In the genomic region with DNA sequence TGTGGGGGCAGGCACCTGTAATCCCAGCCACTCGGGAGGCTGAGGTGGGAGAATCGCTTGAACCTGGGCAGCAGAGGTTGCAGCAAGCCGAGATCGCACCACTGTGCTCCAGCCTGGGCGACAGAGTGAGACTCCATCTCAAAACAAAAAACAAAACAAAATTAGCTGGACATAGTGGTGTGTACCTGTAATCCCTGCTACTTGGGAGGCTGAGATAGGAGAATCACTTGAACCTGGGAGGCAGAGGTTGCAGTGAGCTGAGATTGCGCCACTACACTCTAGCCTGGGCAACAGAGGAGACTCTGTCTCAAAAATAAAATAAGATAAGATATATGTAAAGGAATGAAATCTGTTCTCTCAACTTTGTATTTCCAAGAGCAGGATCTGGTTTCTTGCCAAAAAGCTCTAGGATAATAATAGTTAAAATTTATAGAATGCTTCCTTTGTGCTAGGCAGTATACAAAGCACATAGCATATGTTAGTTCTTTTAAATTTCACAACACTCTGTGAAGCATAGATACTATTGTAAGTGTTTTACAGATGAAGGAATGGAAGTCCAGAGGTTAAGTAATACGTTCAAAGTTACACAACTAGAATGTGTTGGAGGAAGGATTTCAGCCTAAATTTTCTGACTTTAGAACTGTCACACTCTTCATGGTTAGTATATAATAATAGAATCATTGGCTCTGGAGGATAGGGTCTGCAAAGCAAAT, we compare ENCODE assay signal across 1 cellular context.
TF ChIP-seq lines count a peak whose summit lies in the region.

No MANE protein-coding gene starts in this region.

TF ChIP-seq in HepG2, 621 proteins besides CTCF, POLR2A, EP300 and RAD21 (continued from another document and continues in another):
- TF ChIP-seq, protein P1, sequence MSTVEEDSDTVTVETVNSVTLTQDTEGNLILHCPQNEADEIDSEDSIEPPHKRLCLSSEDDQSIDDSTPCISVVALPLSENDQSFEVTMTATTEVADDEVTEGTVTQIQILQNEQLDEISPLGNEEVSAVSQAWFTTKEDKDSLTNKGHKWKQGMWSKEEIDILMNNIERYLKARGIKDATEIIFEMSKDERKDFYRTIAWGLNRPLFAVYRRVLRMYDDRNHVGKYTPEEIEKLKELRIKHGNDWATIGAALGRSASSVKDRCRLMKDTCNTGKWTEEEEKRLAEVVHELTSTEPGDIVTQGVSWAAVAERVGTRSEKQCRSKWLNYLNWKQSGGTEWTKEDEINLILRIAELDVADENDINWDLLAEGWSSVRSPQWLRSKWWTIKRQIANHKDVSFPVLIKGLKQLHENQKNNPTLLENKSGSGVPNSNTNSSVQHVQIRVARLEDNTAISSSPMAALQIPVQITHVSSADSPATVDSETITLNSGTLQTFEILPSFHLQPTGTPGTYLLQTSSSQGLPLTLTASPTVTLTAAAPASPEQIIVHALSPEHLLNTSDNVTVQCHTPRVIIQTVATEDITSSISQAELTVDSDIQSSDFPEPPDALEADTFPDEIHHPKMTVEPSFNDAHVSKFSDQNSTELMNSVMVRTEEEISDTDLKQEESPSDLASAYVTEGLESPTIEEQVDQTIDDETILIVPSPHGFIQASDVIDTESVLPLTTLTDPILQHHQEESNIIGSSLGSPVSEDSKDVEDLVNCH (CRISPR knock-in tag; IDR thresholded peaks at IDR 0.05): no peak
- TF ChIP-seq EHMT2 (IDR thresholded peaks at IDR 0.05; ENCODE audit: borderline replicate concordance, low read depth, low read length) (peak; percentile 54; the same call in 1 of the 2 replicates), SYNCRIP (IDR thresholded peaks at IDR 0.05; ENCODE audit: insufficient read depth, low read depth, low read length) (no peak), MTA3 (CRISPR knock-in tag; IDR thresholded peaks at IDR 0.05) (no peak), ATRX (CRISPR knock-in tag; IDR thresholded peaks at IDR 0.05; ENCODE audit: borderline replicate concordance) (no peak), KMT2A (CRISPR knock-in tag; IDR thresholded peaks at IDR 0.05) (no peak), ZNF615 (CRISPR knock-in tag; IDR thresholded peaks at IDR 0.05; ENCODE audit: borderline replicate concordance) (no peak), ZNF460 (CRISPR knock-in tag; IDR thresholded peaks at IDR 0.05; ENCODE audit: borderline replicate concordance) (peak; percentile 86; the same call in 1 of the 2 replicates), NR2C2 (CRISPR knock-in tag; IDR thresholded peaks at IDR 0.05; ENCODE audit: borderline replicate concordance) (peak; percentile 20; the same call in 1 of the 2 replicates), ZNF619 (CRISPR knock-in tag; IDR thresholded peaks at IDR 0.05) (no peak), NR2F2 (IDR thresholded peaks at IDR 0.05; ENCODE audit: borderline replicate concordance, low read depth) (no peak), SP140L (CRISPR knock-in tag; IDR thresholded peaks at IDR 0.05; ENCODE audit: borderline replicate concordance) (no peak), ZNF766 (CRISPR knock-in tag; IDR thresholded peaks at IDR 0.05; ENCODE audit: borderline replicate concordance) (no peak), FOXA3 (CRISPR knock-in tag; IDR thresholded peaks at IDR 0.05) (peak; percentile 50), NFIB (CRISPR knock-in tag; IDR thresholded peaks at IDR 0.05; ENCODE audit: borderline replicate concordance) (no peak), DMAP1 (CRISPR knock-in tag; IDR thresholded peaks at IDR 0.05) (0 out of 2 replicates have a peak, but pooled peaks have one; percentile 31), SALL2 (CRISPR knock-in tag; IDR thresholded peaks at IDR 0.05) (no peak), ZSCAN31 (CRISPR knock-in tag; IDR thresholded peaks at IDR 0.05; ENCODE audit: low read depth) (no peak), FOXC1 (CRISPR knock-in tag; IDR thresholded peaks at IDR 0.05; ENCODE audit: borderline replicate concordance) (no peak), KLF11 (CRISPR knock-in tag; IDR thresholded peaks at IDR 0.05) (no peak), NR3C1 (CRISPR knock-in tag; IDR thresholded peaks at IDR 0.05) (no peak), ZMYM2 (CRISPR knock-in tag; IDR thresholded peaks at IDR 0.05) (peak; percentile 54; the same call in 1 of the 2 replicates), ZNF326 (CRISPR knock-in tag; IDR thresholded peaks at IDR 0.05; ENCODE audit: borderline replicate concordance) (no peak), DPF2 (CRISPR knock-in tag; IDR thresholded peaks at IDR 0.05; ENCODE audit: borderline replicate concordance, low read depth) (no peak), HCFC1 (IDR thresholded peaks at IDR 0.05; ENCODE audit: low read depth, low read length) (no peak), POLR2G (IDR thresholded peaks at IDR 0.05; ENCODE audit: low read depth, low read length) (no peak)
- TF ChIP-seq, protein P2, sequence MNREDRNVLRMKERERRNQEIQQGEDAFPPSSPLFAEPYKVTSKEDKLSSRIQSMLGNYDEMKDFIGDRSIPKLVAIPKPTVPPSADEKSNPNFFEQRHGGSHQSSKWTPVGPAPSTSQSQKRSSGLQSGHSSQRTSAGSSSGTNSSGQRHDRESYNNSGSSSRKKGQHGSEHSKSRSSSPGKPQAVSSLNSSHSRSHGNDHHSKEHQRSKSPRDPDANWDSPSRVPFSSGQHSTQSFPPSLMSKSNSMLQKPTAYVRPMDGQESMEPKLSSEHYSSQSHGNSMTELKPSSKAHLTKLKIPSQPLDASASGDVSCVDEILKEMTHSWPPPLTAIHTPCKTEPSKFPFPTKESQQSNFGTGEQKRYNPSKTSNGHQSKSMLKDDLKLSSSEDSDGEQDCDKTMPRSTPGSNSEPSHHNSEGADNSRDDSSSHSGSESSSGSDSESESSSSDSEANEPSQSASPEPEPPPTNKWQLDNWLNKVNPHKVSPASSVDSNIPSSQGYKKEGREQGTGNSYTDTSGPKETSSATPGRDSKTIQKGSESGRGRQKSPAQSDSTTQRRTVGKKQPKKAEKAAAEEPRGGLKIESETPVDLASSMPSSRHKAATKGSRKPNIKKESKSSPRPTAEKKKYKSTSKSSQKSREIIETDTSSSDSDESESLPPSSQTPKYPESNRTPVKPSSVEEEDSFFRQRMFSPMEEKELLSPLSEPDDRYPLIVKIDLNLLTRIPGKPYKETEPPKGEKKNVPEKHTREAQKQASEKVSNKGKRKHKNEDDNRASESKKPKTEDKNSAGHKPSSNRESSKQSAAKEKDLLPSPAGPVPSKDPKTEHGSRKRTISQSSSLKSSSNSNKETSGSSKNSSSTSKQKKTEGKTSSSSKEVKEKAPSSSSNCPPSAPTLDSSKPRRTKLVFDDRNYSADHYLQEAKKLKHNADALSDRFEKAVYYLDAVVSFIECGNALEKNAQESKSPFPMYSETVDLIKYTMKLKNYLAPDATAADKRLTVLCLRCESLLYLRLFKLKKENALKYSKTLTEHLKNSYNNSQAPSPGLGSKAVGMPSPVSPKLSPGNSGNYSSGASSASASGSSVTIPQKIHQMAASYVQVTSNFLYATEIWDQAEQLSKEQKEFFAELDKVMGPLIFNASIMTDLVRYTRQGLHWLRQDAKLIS (CRISPR knock-in tag; IDR thresholded peaks at IDR 0.05): no peak
- TF ChIP-seq, protein P3, sequence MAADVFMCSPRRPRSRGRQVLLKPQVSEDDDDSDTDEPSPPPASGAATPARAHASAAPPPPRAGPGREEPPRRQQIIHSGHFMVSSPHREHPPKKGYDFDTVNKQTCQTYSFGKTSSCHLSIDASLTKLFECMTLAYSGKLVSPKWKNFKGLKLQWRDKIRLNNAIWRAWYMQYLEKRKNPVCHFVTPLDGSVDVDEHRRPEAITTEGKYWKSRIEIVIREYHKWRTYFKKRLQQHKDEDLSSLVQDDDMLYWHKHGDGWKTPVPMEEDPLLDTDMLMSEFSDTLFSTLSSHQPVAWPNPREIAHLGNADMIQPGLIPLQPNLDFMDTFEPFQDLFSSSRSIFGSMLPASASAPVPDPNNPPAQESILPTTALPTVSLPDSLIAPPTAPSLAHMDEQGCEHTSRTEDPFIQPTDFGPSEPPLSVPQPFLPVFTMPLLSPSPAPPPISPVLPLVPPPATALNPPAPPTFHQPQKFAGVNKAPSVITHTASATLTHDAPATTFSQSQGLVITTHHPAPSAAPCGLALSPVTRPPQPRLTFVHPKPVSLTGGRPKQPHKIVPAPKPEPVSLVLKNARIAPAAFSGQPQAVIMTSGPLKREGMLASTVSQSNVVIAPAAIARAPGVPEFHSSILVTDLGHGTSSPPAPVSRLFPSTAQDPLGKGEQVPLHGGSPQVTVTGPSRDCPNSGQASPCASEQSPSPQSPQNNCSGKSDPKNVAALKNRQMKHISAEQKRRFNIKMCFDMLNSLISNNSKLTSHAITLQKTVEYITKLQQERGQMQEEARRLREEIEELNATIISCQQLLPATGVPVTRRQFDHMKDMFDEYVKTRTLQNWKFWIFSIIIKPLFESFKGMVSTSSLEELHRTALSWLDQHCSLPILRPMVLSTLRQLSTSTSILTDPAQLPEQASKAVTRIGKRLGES (CRISPR knock-in tag; IDR thresholded peaks at IDR 0.05; ENCODE audit: borderline replicate concordance): no peak
- TF ChIP-seq, protein P4, sequence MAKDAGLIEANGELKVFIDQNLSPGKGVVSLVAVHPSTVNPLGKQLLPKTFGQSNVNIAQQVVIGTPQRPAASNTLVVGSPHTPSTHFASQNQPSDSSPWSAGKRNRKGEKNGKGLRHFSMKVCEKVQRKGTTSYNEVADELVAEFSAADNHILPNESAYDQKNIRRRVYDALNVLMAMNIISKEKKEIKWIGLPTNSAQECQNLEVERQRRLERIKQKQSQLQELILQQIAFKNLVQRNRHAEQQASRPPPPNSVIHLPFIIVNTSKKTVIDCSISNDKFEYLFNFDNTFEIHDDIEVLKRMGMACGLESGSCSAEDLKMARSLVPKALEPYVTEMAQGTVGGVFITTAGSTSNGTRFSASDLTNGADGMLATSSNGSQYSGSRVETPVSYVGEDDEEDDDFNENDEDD (CRISPR knock-in tag; IDR thresholded peaks at IDR 0.05; ENCODE audit: borderline replicate concordance): no peak
- TF ChIP-seq, protein P5, sequence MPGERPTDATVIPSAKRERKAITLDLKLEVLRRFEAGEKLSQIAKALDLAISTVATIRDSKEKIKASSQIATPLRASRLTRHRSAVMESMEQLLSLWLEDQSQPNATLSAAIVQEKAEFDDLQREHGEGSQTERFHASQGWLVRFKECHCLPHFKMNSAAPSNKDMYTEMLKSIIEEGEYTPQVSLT (CRISPR knock-in tag; IDR thresholded peaks at IDR 0.05; ENCODE audit: borderline replicate concordance, low read depth): no peak
- TF ChIP-seq, protein P6, sequence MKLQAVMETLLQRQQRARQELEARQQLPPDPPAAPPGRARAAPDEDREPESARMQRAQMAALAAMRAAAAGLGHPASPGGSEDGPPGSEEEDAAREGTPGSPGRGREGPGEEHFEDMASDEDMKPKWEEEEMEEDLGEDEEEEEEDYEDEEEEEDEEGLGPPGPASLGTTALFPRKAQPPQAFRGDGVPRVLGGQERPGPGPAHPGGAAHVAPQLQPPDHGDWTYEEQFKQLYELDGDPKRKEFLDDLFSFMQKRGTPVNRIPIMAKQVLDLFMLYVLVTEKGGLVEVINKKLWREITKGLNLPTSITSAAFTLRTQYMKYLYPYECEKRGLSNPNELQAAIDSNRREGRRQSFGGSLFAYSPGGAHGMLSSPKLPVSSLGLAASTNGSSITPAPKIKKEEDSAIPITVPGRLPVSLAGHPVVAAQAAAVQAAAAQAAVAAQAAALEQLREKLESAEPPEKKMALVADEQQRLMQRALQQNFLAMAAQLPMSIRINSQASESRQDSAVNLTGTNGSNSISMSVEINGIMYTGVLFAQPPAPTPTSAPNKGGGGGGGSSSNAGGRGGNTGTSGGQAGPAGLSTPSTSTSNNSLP (IDR thresholded peaks at IDR 0.05; ENCODE audit: low read depth, low read length): peak; percentile 40; the same call in 1 of the 2 replicates
- TF ChIP-seq, protein P7, sequence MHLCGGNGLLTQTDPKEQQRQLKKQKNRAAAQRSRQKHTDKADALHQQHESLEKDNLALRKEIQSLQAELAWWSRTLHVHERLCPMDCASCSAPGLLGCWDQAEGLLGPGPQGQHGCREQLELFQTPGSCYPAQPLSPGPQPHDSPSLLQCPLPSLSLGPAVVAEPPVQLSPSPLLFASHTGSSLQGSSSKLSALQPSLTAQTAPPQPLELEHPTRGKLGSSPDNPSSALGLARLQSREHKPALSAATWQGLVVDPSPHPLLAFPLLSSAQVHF (CRISPR knock-in tag; IDR thresholded peaks at IDR 0.05): no peak
- TF ChIP-seq, protein P8, sequence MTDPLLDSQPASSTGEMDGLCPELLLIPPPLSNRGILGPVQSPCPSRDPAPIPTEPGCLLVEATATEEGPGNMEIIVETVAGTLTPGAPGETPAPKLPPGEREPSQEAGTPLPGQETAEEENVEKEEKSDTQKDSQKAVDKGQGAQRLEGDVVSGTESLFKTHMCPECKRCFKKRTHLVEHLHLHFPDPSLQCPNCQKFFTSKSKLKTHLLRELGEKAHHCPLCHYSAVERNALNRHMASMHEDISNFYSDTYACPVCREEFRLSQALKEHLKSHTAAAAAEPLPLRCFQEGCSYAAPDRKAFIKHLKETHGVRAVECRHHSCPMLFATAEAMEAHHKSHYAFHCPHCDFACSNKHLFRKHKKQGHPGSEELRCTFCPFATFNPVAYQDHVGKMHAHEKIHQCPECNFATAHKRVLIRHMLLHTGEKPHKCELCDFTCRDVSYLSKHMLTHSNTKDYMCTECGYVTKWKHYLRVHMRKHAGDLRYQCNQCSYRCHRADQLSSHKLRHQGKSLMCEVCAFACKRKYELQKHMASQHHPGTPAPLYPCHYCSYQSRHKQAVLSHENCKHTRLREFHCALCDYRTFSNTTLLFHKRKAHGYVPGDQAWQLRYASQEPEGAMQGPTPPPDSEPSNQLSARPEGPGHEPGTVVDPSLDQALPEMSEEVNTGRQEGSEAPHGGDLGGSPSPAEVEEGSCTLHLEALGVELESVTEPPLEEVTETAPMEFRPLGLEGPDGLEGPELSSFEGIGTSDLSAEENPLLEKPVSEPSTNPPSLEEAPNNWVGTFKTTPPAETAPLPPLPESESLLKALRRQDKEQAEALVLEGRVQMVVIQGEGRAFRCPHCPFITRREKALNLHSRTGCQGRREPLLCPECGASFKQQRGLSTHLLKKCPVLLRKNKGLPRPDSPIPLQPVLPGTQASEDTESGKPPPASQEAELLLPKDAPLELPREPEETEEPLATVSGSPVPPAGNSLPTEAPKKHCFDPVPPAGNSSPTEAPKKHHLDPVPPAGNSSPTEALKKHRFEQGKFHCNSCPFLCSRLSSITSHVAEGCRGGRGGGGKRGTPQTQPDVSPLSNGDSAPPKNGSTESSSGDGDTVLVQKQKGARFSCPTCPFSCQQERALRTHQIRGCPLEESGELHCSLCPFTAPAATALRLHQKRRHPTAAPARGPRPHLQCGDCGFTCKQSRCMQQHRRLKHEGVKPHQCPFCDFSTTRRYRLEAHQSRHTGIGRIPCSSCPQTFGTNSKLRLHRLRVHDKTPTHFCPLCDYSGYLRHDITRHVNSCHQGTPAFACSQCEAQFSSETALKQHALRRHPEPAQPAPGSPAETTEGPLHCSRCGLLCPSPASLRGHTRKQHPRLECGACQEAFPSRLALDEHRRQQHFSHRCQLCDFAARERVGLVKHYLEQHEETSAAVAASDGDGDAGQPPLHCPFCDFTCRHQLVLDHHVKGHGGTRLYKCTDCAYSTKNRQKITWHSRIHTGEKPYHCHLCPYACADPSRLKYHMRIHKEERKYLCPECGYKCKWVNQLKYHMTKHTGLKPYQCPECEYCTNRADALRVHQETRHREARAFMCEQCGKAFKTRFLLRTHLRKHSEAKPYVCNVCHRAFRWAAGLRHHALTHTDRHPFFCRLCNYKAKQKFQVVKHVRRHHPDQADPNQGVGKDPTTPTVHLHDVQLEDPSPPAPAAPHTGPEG (CRISPR knock-in tag; IDR thresholded peaks at IDR 0.05): no peak
